8 cellular contexts compared by ENCODE assay signal in genomic region chr16:58464047-58464915, GRCh38. TPM values are rescaled to one million over a fixed set of nuclear protein-coding genes. Genes with fewer than 3 reads are reported as not detected.
DNase-seq lines count a peak whose midpoint lies in the region; ATAC-seq, FAIRE-seq and TF ChIP-seq lines count a peak whose summit lies in the region.

No MANE protein-coding gene starts in this region.

- no peak for TF ChIP-seq CTCF in astrocyte of the cerebellum (IDR thresholded peaks at IDR 0.05; ENCODE audit: low read depth, low read length, missing control alignments)
- no peak for TF ChIP-seq CTCF in keratinocyte (optimal IDR thresholded peaks at IDR 0.05 in 1 of 3, IDR thresholded peaks at IDR 0.05 in 1 of 3, conservative IDR thresholded peaks at IDR 0.05 in 1 of 3; ENCODE audit: extremely low read depth in 1 of 3, insufficient read depth in 2 of 3, low read length in 3 of 3)
- TF ChIP-seq CTCF in testis (IDR thresholded peaks at IDR 0.05), result no peak

- in situ Hi-C loops in astrocyte of the cerebellum (cut with HindIII; ENCODE audit: low sequenced_read_pairs), result no loop called here

- no peak overlapping the region for H3K9ac ChIP-seq in keratinocyte (ENCODE audit: control insufficient read depth, extremely low read depth, insufficient read depth, low read length)

- dilution Hi-C loops in keratinocyte (cut with MboI; ENCODE audit: extremely low pct_ligation_motif_present, low sequenced_read_pairs), result no loop called here

- no peak for ATAC-seq in left colon

- intact Hi-C loops in testis (cut with DNase I; ENCODE audit: low total_unique reads) (no loop called here), left colon (cut with DNase I, micrococcal nuclease) (no loop called here)

- H3K27ac ChIP-seq in keratinocyte (ENCODE audit: control insufficient read depth, insufficient read depth, low read length), result no peak overlapping the region
- peak overlapping the region; percentile 80 to 89 for H3K27ac ChIP-seq in testis

- H3K4me3 Mint-ChIP-seq in activated naive CD4-positive, alpha-beta T cell treated with anti-CD3 and anti-CD28 coated beads, Interleukin-2, amount 50 U/mL, for 24 hours, result peak overlapping the region; percentile 55

- peaks cover 34% of the 10 kb centered on the region for H3K27me3 Mint-ChIP-seq in activated naive CD4-positive, alpha-beta T cell treated with anti-CD3 and anti-CD28 coated beads, Interleukin-2, amount 50 U/mL, for 24 hours

- no peaks in the 10 kb centered on the region for H3K36me3 Mint-ChIP-seq in activated naive CD4-positive, alpha-beta T cell treated with anti-CD3 and anti-CD28 coated beads, Interleukin-2, amount 50 U/mL, for 24 hours

- no peaks in the 10 kb centered on the region for H3K79me2 ChIP-seq in keratinocyte (ENCODE audit: control insufficient read depth, insufficient read depth, low read length)

- H3K27ac Mint-ChIP-seq in activated naive CD4-positive, alpha-beta T cell treated with anti-CD3 and anti-CD28 coated beads, Interleukin-2, amount 50 U/mL, for 24 hours, result no peak overlapping the region

- H3K9me3 ChIP-seq in keratinocyte (ENCODE audit: control insufficient read depth, low read depth, low read length) (no peaks in the 10 kb centered on the region), testis (no peaks in the 10 kb centered on the region)

- no peak for DNase-seq in activated naive CD4-positive, alpha-beta T cell (lab: John Stamatoyannopoulos, UW)
- no peak for DNase-seq in astrocyte of the cerebellum (ENCODE audit: low read depth)
- DNase-seq in keratinocyte (ENCODE audit: low read depth, low spot score), result no peak
- DNase-seq in testis, result no peak
- no peak for DNase-seq in NCI-H774 (lab: John Stamatoyannopoulos, UW)
- no peak for DNase-seq in SW480 (ENCODE audit: low spot score)
- DNase-seq in left colon, result no peak

- peaks cover 9% of the 10 kb centered on the region for H3K4me1 Mint-ChIP-seq in activated naive CD4-positive, alpha-beta T cell treated with anti-CD3 and anti-CD28 coated beads, Interleukin-2, amount 50 U/mL, for 24 hours

- no peaks in the 10 kb centered on the region for H3K9me1 ChIP-seq in keratinocyte (ENCODE audit: control insufficient read depth, extremely low read depth, insufficient read depth, low read length)

- H3K4me2 ChIP-seq in keratinocyte (ENCODE audit: control insufficient read depth, extremely low read depth, insufficient read depth, low read depth, low read length), result peak overlapping the region; percentile 62

- WGBS in testis, 2 donors, result 1 to 3% methylated on average over 6 to 82 of the region's 86 CpGs

- H3K36me3 ChIP-seq in keratinocyte (ENCODE audit: control insufficient read depth in 2 of 2, extremely low read depth in 1 of 2, insufficient read depth in 2 of 2, low read length in 2 of 2) (no peaks in the 10 kb centered on the region), testis (ENCODE audit: low read depth, missing control alignments) (no peaks in the 10 kb centered on the region)

- peaks cover 47% of the 10 kb centered on the region for H3K27me3 ChIP-seq in keratinocyte (ENCODE audit: control insufficient read depth, extremely low read depth, insufficient read depth, low read length)
- no peaks in the 10 kb centered on the region for H3K27me3 ChIP-seq in testis

- TF ChIP-seq POLR2A in testis (IDR thresholded peaks at IDR 0.05), result no peak

- no peaks in the 10 kb centered on the region for H3K9me3 Mint-ChIP-seq in activated naive CD4-positive, alpha-beta T cell treated with anti-CD3 and anti-CD28 coated beads, Interleukin-2, amount 50 U/mL, for 24 hours

- H2AFZ ChIP-seq in keratinocyte (ENCODE audit: control insufficient read depth, low read length), result no peak overlapping the region

- H4K20me1 ChIP-seq in keratinocyte (ENCODE audit: control insufficient read depth, extremely low read depth, insufficient read depth, low read length), result no peaks in the 10 kb centered on the region

- FAIRE-seq in keratinocyte (lab: Jason Lieb, UNC), result no peak

- H3K4me3 ChIP-seq in astrocyte of the cerebellum (ENCODE audit: low read depth, low read length) (peak overlapping the region; percentile 32), keratinocyte (ENCODE audit: control insufficient read depth in 2 of 3, extremely low read depth in 1 of 3, insufficient read depth in 2 of 3, low read depth in 1 of 3, low read length in 3 of 3) (peak overlapping the region; percentile 39 to 49 (median 43)), testis (peak overlapping the region; percentile 66 to 83)

- H3K4me1 ChIP-seq in keratinocyte (ENCODE audit: control insufficient read depth, extremely low read depth, insufficient read depth, low read length) (peaks cover 8% of the 10 kb centered on the region), testis (peaks cover 8% of the 10 kb centered on the region)

RNA-seq across cellular contexts. Expression of gene NDRG4, which starts 35.7 kb away (rescaled TPM):
- polyA plus RNA-seq in keratinocyte (1.1 to 4.3 TPM (median 1.3 TPM) in 3 replicates), testis (ENCODE audit: insufficient read depth, low read depth, low replicate concordance) (142 TPM)
- polyA plus RNA-seq in keratinocyte (2011; ENCODE audit: low read depth), result 2.3 TPM
- polyA plus RNA-seq in keratinocyte (2011; cell fraction: cytosol; rRNA removed), result 1.5 and 1.6 TPM in 2 replicates
- polyA plus RNA-seq in keratinocyte (2011; cell fraction: nucleus; rRNA removed), result 3.2 and 4.1 TPM in 2 replicates
- polyA plus RNA-seq in keratinocyte (2012; ENCODE audit: low replicate concordance), result 2.1 and 8.3 TPM in 2 replicates
- polyA minus RNA-seq in keratinocyte, result 3.8 to 9.7 TPM (median 8.7 TPM) in 3 replicates
- polyA minus RNA-seq in keratinocyte (2011; cell fraction: cytosol; rRNA and poly(A)+ RNA removed), result 1.5 TPM
- 2.2 and 4.4 TPM in 2 replicates for polyA minus RNA-seq in keratinocyte (2011; cell fraction: nucleus; rRNA and poly(A)+ RNA removed)
- total RNA-seq in testis (100 to 1,000 TPM; 375 to 444 TPM), left colon (1 to 10 TPM; 4.2 to 7.3 TPM)

RNA-seq across cellular contexts. Expression of gene SETD6, which starts 51.0 kb away (rescaled TPM):
- polyA plus RNA-seq in keratinocyte (9.6 to 13.5 TPM (median 10.3 TPM) in 3 replicates), testis (ENCODE audit: insufficient read depth, low read depth, low replicate concordance) (21.6 TPM)
- 5.0 TPM for polyA plus RNA-seq in keratinocyte (2011; ENCODE audit: low read depth)
- polyA plus RNA-seq in keratinocyte (2011; cell fraction: cytosol; rRNA removed), result 5.4 TPM in 2 replicates
- polyA plus RNA-seq in keratinocyte (2011; cell fraction: nucleus; rRNA removed), result 25.7 and 28.0 TPM in 2 replicates
- 10.0 and 14.4 TPM in 2 replicates for polyA plus RNA-seq in keratinocyte (2012; ENCODE audit: low replicate concordance)
- polyA minus RNA-seq in keratinocyte, result 2.8 to 9.2 TPM (median 4.3 TPM) in 3 replicates
- 11.5 TPM for polyA minus RNA-seq in keratinocyte (2011; cell fraction: cytosol; rRNA and poly(A)+ RNA removed)
- 5.0 and 5.1 TPM in 2 replicates for polyA minus RNA-seq in keratinocyte (2011; cell fraction: nucleus; rRNA and poly(A)+ RNA removed)
- total RNA-seq in testis (10 to 100 TPM; 71.2 to 77.5 TPM), left colon (10 to 100 TPM; 11.4 to 13.8 TPM)

Comparison
In these comparisons a context has a peak if more than half of its experiments do, and no peak if none do; other contexts are left out.
1. RNA of gene NDRG4, which starts 35.7 kb away (total RNA-seq): 375 to 444 TPM in testis; 4.2 to 7.3 TPM in left colon; every median in the first group is over 10 times any median in the second.
2. RNA of gene SETD6, which starts 51.0 kb away (total RNA-seq): 71.2 to 77.5 TPM in testis; 11.4 to 13.8 TPM in left colon; every median in the first group is over 4 times any median in the second.
3. Peak in every context shown above with its lines, with median percentiles within 50 percentile points of each other: H3K4me3 ChIP-seq.